In the genomic region with DNA sequence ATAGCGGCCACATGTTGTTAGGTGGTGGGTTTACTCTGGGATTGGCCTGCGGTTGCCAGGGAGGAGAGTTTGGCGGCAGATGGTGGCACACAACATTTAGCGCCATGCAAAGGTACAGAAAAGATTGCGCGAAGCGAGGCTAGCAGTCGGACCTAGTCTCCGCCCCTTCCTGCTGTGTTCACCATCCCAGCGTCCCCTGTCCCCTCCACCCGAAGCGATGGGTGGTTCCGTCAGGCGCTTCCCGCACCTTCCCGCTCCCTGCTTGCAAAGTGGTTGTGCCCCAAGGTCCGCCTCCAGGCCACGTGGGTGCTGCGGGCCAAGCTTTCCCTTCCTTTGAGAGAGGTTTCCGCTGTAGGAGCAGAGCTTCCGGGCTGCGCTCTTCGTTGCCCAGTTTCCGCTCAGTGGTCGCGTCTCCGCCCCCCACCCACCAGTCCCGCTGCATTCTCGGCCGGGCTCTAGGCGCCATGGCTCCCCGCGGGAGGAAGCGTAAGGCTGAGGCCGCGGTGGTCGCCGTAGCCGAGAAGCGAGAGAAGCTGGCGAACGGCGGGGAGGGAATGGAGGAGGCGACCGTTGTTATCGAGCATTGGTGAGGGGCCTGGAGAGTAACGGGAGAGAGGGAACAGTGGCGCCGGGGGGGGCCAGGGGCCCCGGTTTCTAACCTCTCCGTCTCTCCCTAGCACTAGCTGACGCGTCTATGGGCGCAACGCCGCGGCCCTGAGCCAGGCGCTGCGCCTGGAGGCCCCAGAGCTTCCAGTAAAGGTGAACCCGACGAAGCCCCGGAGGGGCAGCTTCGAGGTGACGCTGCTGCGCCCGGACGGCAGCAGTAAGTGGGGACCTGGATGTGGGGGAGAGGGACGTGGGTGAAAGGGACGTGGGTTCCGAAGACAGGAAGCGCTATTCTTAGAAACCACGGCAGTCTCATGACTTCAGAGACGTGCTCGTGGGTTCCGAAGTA, we compare ENCODE assay signal across 1 cellular context.
A peak's percentile ranks its signal among the peaks of the same experiment; 100 is the strongest.
TF ChIP-seq lines count a peak whose summit lies in the region.

A gene with protein sequence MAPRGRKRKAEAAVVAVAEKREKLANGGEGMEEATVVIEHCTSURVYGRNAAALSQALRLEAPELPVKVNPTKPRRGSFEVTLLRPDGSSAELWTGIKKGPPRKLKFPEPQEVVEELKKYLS (plus strand): TSS at position 360 of the 955 bp plus-strand sequence. CDS start 105 bp downstream, at position 465.

TF ChIP-seq in K562, 482 proteins besides CTCF, POLR2A, EP300 and RAD21 (continued from another document and continues in another):
- TF ChIP-seq, protein P1, sequence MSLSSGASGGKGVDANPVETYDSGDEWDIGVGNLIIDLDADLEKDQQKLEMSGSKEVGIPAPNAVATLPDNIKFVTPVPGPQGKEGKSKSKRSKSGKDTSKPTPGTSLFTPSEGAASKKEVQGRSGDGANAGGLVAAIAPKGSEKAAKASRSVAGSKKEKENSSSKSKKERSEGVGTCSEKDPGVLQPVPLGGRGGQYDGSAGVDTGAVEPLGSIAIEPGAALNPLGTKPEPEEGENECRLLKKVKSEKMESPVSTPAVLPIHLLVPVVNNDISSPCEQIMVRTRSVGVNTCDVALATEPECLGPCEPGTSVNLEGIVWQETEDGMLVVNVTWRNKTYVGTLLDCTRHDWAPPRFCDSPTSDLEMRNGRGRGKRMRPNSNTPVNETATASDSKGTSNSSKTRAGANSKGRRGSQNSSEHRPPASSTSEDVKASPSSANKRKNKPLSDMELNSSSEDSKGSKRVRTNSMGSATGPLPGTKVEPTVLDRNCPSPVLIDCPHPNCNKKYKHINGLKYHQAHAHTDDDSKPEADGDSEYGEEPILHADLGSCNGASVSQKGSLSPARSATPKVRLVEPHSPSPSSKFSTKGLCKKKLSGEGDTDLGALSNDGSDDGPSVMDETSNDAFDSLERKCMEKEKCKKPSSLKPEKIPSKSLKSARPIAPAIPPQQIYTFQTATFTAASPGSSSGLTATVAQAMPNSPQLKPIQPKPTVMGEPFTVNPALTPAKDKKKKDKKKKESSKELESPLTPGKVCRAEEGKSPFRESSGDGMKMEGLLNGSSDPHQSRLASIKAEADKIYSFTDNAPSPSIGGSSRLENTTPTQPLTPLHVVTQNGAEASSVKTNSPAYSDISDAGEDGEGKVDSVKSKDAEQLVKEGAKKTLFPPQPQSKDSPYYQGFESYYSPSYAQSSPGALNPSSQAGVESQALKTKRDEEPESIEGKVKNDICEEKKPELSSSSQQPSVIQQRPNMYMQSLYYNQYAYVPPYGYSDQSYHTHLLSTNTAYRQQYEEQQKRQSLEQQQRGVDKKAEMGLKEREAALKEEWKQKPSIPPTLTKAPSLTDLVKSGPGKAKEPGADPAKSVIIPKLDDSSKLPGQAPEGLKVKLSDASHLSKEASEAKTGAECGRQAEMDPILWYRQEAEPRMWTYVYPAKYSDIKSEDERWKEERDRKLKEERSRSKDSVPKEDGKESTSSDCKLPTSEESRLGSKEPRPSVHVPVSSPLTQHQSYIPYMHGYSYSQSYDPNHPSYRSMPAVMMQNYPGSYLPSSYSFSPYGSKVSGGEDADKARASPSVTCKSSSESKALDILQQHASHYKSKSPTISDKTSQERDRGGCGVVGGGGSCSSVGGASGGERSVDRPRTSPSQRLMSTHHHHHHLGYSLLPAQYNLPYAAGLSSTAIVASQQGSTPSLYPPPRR (CRISPR knock-in tag; IDR thresholded peaks at IDR 0.05; ENCODE audit: borderline replicate concordance) = no peak
- no peak for TF ChIP-seq PTTG1 (tag; IDR thresholded peaks at IDR 0.05; ENCODE audit: low read depth)
- TF ChIP-seq CBFA2T2 (conservative IDR thresholded peaks at IDR 0.05) = peak; percentile 45
- no peak for TF ChIP-seq PHTF2 (CRISPR knock-in tag; IDR thresholded peaks at IDR 0.05)
- TF ChIP-seq, protein P2, sequence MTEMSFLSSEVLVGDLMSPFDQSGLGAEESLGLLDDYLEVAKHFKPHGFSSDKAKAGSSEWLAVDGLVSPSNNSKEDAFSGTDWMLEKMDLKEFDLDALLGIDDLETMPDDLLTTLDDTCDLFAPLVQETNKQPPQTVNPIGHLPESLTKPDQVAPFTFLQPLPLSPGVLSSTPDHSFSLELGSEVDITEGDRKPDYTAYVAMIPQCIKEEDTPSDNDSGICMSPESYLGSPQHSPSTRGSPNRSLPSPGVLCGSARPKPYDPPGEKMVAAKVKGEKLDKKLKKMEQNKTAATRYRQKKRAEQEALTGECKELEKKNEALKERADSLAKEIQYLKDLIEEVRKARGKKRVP (CRISPR knock-in tag; IDR thresholded peaks at IDR 0.05) = 0 out of 2 replicates have a peak, but pooled peaks have one; percentile 51
- TF ChIP-seq POLR3G (IDR thresholded peaks at IDR 0.05; ENCODE audit: extremely low read depth, insufficient read length, insufficient replicate concordance) = no peak
- TF ChIP-seq ZNF75A (CRISPR knock-in tag; IDR thresholded peaks at IDR 0.05) = no peak
- no peak for TF ChIP-seq SPI1 (IDR thresholded peaks at IDR 0.05; ENCODE audit: borderline replicate concordance, low read depth, low read length)
- peak; percentile 88 for TF ChIP-seq POLR2H (tag; IDR thresholded peaks at IDR 0.05; ENCODE audit: low read depth)
- no peak for TF ChIP-seq ZNF140 (CRISPR knock-in tag; IDR thresholded peaks at IDR 0.05)
- no peak for TF ChIP-seq MTA2 (IDR thresholded peaks at IDR 0.05; ENCODE audit: low read depth)
- TF ChIP-seq JUNB (CRISPR knock-in tag; conservative IDR thresholded peaks at IDR 0.05) = no peak
- no peak for TF ChIP-seq RBM17 (IDR thresholded peaks at IDR 0.05; ENCODE audit: borderline replicate concordance, low read depth, low read length)
- TF ChIP-seq, protein P3, sequence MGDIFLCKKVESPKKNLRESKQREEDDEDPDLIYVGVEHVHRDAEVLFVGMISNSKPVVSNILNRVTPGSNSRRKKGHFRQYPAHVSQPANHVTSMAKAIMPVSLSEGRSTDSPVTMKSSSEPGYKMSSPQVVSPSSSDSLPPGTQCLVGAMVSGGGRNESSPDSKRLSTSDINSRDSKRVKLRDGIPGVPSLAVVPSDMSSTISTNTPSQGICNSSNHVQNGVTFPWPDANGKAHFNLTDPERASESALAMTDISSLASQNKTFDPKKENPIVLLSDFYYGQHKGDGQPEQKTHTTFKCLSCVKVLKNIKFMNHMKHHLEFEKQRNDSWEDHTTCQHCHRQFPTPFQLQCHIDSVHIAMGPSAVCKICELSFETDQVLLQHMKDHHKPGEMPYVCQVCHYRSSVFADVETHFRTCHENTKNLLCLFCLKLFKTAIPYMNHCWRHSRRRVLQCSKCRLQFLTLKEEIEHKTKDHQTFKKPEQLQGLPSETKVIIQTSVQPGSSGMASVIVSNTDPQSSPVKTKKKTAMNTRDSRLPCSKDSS (IDR thresholded peaks at IDR 0.05; ENCODE audit: low read depth, partially characterized antibody) = no peak
- TF ChIP-seq, protein P4, sequence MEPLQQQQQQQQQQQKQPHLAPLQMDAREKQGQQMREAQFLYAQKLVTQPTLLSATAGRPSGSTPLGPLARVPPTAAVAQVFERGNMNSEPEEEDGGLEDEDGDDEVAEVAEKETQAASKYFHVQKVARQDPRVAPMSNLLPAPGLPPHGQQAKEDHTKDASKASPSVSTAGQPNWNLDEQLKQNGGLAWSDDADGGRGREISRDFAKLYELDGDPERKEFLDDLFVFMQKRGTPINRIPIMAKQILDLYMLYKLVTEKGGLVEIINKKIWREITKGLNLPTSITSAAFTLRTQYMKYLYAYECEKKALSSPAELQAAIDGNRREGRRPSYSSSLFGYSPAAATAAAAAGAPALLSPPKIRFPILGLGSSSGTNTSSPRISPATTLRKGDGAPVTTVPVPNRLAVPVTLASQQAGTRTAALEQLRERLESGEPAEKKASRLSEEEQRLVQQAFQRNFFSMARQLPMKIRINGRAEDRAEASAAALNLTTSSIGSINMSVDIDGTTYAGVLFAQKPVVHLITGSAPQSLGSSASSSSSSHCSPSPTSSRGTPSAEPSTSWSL (CRISPR knock-in tag; IDR thresholded peaks at IDR 0.05; ENCODE audit: borderline replicate concordance) = no peak
- no peak for TF ChIP-seq ZNF253 (CRISPR knock-in tag; conservative IDR thresholded peaks at IDR 0.05)
- TF ChIP-seq, protein P5, sequence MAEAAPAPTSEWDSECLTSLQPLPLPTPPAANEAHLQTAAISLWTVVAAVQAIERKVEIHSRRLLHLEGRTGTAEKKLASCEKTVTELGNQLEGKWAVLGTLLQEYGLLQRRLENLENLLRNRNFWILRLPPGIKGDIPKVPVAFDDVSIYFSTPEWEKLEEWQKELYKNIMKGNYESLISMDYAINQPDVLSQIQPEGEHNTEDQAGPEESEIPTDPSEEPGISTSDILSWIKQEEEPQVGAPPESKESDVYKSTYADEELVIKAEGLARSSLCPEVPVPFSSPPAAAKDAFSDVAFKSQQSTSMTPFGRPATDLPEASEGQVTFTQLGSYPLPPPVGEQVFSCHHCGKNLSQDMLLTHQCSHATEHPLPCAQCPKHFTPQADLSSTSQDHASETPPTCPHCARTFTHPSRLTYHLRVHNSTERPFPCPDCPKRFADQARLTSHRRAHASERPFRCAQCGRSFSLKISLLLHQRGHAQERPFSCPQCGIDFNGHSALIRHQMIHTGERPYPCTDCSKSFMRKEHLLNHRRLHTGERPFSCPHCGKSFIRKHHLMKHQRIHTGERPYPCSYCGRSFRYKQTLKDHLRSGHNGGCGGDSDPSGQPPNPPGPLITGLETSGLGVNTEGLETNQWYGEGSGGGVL (CRISPR knock-in tag; IDR thresholded peaks at IDR 0.05) = no peak
- no peak for TF ChIP-seq ZNF764 (CRISPR knock-in tag; IDR thresholded peaks at IDR 0.05; ENCODE audit: low read depth)
- 0 out of 2 replicates have a peak, but pooled peaks have one; percentile 51 for TF ChIP-seq ZNF197 (CRISPR knock-in tag; IDR thresholded peaks at IDR 0.05; ENCODE audit: low read depth)
- TF ChIP-seq TSC22D4 (tag; IDR thresholded peaks at IDR 0.05) = no peak
- TF ChIP-seq ZNF124 (CRISPR knock-in tag; IDR thresholded peaks at IDR 0.05) = no peak
- TF ChIP-seq ETV6 (IDR thresholded peaks at IDR 0.05; ENCODE audit: borderline replicate concordance in 1 of 2, low read depth in 2 of 2, low read length in 1 of 2) = peak in 1 of 2 experiments; percentile 71; a peak in 2 of 4 replicates
- peak; percentile 2; the same call in 1 of the 2 replicates for TF ChIP-seq ETV6 (CRISPR knock-in tag; IDR thresholded peaks at IDR 0.05; ENCODE audit: borderline replicate concordance)
- TF ChIP-seq KLF1 (tag; IDR thresholded peaks at IDR 0.05) = peak; percentile 70
- no peak for TF ChIP-seq HIVEP1 (CRISPR knock-in tag; IDR thresholded peaks at IDR 0.05)
- TF ChIP-seq, protein P6, sequence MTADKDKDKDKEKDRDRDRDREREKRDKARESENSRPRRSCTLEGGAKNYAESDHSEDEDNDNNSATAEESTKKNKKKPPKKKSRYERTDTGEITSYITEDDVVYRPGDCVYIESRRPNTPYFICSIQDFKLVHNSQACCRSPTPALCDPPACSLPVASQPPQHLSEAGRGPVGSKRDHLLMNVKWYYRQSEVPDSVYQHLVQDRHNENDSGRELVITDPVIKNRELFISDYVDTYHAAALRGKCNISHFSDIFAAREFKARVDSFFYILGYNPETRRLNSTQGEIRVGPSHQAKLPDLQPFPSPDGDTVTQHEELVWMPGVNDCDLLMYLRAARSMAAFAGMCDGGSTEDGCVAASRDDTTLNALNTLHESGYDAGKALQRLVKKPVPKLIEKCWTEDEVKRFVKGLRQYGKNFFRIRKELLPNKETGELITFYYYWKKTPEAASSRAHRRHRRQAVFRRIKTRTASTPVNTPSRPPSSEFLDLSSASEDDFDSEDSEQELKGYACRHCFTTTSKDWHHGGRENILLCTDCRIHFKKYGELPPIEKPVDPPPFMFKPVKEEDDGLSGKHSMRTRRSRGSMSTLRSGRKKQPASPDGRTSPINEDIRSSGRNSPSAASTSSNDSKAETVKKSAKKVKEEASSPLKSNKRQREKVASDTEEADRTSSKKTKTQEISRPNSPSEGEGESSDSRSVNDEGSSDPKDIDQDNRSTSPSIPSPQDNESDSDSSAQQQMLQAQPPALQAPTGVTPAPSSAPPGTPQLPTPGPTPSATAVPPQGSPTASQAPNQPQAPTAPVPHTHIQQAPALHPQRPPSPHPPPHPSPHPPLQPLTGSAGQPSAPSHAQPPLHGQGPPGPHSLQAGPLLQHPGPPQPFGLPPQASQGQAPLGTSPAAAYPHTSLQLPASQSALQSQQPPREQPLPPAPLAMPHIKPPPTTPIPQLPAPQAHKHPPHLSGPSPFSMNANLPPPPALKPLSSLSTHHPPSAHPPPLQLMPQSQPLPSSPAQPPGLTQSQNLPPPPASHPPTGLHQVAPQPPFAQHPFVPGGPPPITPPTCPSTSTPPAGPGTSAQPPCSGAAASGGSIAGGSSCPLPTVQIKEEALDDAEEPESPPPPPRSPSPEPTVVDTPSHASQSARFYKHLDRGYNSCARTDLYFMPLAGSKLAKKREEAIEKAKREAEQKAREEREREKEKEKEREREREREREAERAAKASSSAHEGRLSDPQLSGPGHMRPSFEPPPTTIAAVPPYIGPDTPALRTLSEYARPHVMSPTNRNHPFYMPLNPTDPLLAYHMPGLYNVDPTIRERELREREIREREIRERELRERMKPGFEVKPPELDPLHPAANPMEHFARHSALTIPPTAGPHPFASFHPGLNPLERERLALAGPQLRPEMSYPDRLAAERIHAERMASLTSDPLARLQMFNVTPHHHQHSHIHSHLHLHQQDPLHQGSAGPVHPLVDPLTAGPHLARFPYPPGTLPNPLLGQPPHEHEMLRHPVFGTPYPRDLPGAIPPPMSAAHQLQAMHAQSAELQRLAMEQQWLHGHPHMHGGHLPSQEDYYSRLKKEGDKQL (CRISPR knock-in tag; IDR thresholded peaks at IDR 0.05; ENCODE audit: borderline replicate concordance) = no peak
- TF ChIP-seq ZC3H11A (IDR thresholded peaks at IDR 0.05; ENCODE audit: low read depth, low read length) = peak; percentile 96
- TF ChIP-seq ZBTB7A (IDR thresholded peaks at IDR 0.05; ENCODE audit: borderline replicate concordance, control insufficient read depth, low read depth, low read length) = peak; percentile 98
- TF ChIP-seq RBBP5 (IDR thresholded peaks at IDR 0.05; ENCODE audit: borderline replicate concordance, insufficient read depth, low read length, poor library complexity, severe bottlenecking) = peak; percentile 73
- no peak for TF ChIP-seq ZNF445 (CRISPR knock-in tag; IDR thresholded peaks at IDR 0.05; ENCODE audit: low read depth)
- peak; percentile 84 to 93 for TF ChIP-seq MAZ (CRISPR knock-in tag; conservative IDR thresholded peaks at IDR 0.05 in 1 of 2, IDR thresholded peaks at IDR 0.05 in 1 of 2)
- TF ChIP-seq PHF21A (IDR thresholded peaks at IDR 0.05; ENCODE audit: borderline replicate concordance, low read depth) = no peak
- peak; percentile 57; the same call in 1 of the 2 replicates for TF ChIP-seq TCF3 (CRISPR knock-in tag; IDR thresholded peaks at IDR 0.05)
- TF ChIP-seq, protein P7, sequence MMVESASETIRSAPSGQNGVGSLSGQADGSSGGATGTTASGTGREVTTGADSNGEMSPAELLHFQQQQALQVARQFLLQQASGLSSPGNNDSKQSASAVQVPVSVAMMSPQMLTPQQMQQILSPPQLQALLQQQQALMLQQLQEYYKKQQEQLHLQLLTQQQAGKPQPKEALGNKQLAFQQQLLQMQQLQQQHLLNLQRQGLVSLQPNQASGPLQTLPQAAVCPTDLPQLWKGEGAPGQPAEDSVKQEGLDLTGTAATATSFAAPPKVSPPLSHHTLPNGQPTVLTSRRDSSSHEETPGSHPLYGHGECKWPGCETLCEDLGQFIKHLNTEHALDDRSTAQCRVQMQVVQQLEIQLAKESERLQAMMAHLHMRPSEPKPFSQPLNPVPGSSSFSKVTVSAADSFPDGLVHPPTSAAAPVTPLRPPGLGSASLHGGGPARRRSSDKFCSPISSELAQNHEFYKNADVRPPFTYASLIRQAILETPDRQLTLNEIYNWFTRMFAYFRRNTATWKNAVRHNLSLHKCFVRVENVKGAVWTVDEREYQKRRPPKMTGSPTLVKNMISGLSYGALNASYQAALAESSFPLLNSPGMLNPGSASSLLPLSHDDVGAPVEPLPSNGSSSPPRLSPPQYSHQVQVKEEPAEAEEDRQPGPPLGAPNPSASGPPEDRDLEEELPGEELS (CRISPR knock-in tag; IDR thresholded peaks at IDR 0.05; ENCODE audit: borderline replicate concordance) = no peak
- TF ChIP-seq TBP (optimal IDR thresholded peaks at IDR 0.05; ENCODE audit: low read depth, low read length) = peak; percentile 87
- no peak for TF ChIP-seq ZNF77 (CRISPR knock-in tag; IDR thresholded peaks at IDR 0.05)
- peak; percentile 63 to 78; a peak in 3 of 4 replicates for TF ChIP-seq SIX5 (IDR thresholded peaks at IDR 0.05; ENCODE audit: borderline replicate concordance in 1 of 2, insufficient read depth in 1 of 2, low read depth in 1 of 2, low read length in 2 of 2)
